In genomic region chr1:46581685-46582455, GRCh38 we compare ENCODE assay signal across 13 cellular contexts. TPM values are rescaled to one million over a fixed set of nuclear protein-coding genes. Genes with fewer than 3 reads are reported as not detected.
DNase-seq lines count a peak whose midpoint lies in the region; ATAC-seq and TF ChIP-seq lines count a peak whose summit lies in the region.
"Had no signal": no experiment of that assay in that cellular context is flagged by ENCODE, and none has a peak within 500 bp of the region (broad histone marks: within the 10 kb centered on the region; RNA-seq: fewer than 3 reads in every experiment).

No MANE protein-coding gene starts in this region.

- H3K27me3 ChIP-seq in spleen (replicated peaks in 1 of 7): no peaks in the 10 kb centered on the region
- H3K27me3 ChIP-seq: esophagus squamous epithelium had no signal

- H3K36me3 Mint-ChIP-seq in activated T-cell treated with anti-CD3 and anti-CD28 coated beads, Interleukin-2, amount 50 U/mL, for 24 hours (ENCODE audit: low read depth): peaks cover 90% of the 10 kb centered on the region
- H3K36me3 Mint-ChIP-seq in activated naive CD8-positive, alpha-beta T cell: peaks cover 17% of the 10 kb centered on the region

- 55 to 71% (median 65%) methylated on average over 4 of the region's 4 CpGs for WGBS in spleen, 5 donors

- in situ Hi-C loops in ACHN (cut with HindIII; ENCODE audit: low pct_ligation_motif_present, low pct_unique_long_range_greater_than_20kb, low sequenced_read_pairs): no loop called here

- H3K4me1 Mint-ChIP-seq in activated T-cell treated with anti-CD3 and anti-CD28 coated beads, Interleukin-2, amount 50 U/mL, for 24 hours (ENCODE audit: low read depth): peaks cover 34% of the 10 kb centered on the region
- H3K4me1 Mint-ChIP-seq in activated naive CD8-positive, alpha-beta T cell (ENCODE audit: low read depth): peaks cover 18% of the 10 kb centered on the region

- H3K27me3 Mint-ChIP-seq in activated T-cell treated with anti-CD3 and anti-CD28 coated beads, Interleukin-2, amount 50 U/mL, for 24 hours: no peaks in the 10 kb centered on the region
- H3K27me3 Mint-ChIP-seq in activated naive CD8-positive, alpha-beta T cell: no peaks in the 10 kb centered on the region

- TF ChIP-seq CTCF in spleen (IDR thresholded peaks at IDR 0.05 in 8 of 11, conservative IDR thresholded peaks at IDR 0.05 in 3 of 11): no peak

- DNase-seq in activated T-cell treated with anti-CD3 and anti-CD28 coated beads, Interleukin-2, amount 50 U/mL, for 24 hours: peak; percentile 47
- DNase-seq in activated T-cell treated with anti-CD3 and anti-CD28 coated beads for 4 hours: no peak
- peak; percentile 81 for DNase-seq in NOMO-1 treated with dmso at 0.1 percent for 144 hours (lab: John Stamatoyannopoulos, UW; ENCODE audit: unreplicated experiment)
- DNase-seq in spleen: no peak
- DNase-seq in NCI-H187 treated with DMSO at 0.1 percent for 48 hours (lab: John Stamatoyannopoulos, UW): no peak
- DNase-seq in ACHN: no peak
- DNase-seq: esophagus squamous epithelium, IMR-90, kidney, NCI-H446 had no signal

- H3K27ac Mint-ChIP-seq in activated T-cell treated with anti-CD3 and anti-CD28 coated beads, Interleukin-2, amount 50 U/mL, for 24 hours: peak overlapping the region; percentile 95
- peak overlapping the region; percentile 76 for H3K27ac Mint-ChIP-seq in activated naive CD8-positive, alpha-beta T cell

- peak overlapping the region in 7 of 8 donors; percentile 59 to 91 (median 74) for H3K27ac ChIP-seq in spleen
- H3K27ac ChIP-seq: parathyroid adenoma had no signal

- peak overlapping the region in 1 of 8 donors; percentile 36 for H3K4me3 ChIP-seq in spleen
- H3K4me3 ChIP-seq: esophagus squamous epithelium had no signal

- peaks cover 0 to 100% (median 64%) of the 10 kb centered on the region in 6 donors for H3K36me3 ChIP-seq in spleen

- no peaks in the 10 kb centered on the region for H3K9me3 ChIP-seq in spleen
- H3K9me3 ChIP-seq: esophagus squamous epithelium had no signal

- no peaks in the 10 kb centered on the region for H3K9me3 Mint-ChIP-seq in activated T-cell treated with anti-CD3 and anti-CD28 coated beads, Interleukin-2, amount 50 U/mL, for 24 hours
- H3K9me3 Mint-ChIP-seq in activated naive CD8-positive, alpha-beta T cell (ENCODE audit: low read depth): no peaks in the 10 kb centered on the region

- peaks cover 0 to 81% (median 39%) of the 10 kb centered on the region in 6 donors for H3K4me1 ChIP-seq in spleen
- H3K4me1 ChIP-seq: parathyroid adenoma had no signal

- TF ChIP-seq POLR2A in spleen (IDR thresholded peaks at IDR 0.05): no peak

- intact Hi-C loops in spleen (cut with DNase I; ENCODE audit: low total_unique reads): no loop called here

- no peak for ATAC-seq in HG02623 (IDR thresholded peaks at IDR 0.05; ENCODE audit: unreplicated experiment)

- H3K4me3 Mint-ChIP-seq in activated T-cell treated with anti-CD3 and anti-CD28 coated beads, Interleukin-2, amount 50 U/mL, for 24 hours: peak overlapping the region; percentile 53
- H3K4me3 Mint-ChIP-seq in activated naive CD8-positive, alpha-beta T cell: peak overlapping the region; percentile 65

RNA-seq across cellular contexts. Expression of gene MKNK1, which starts 22.2 kb away (rescaled TPM):
- total RNA-seq in spleen: 100 to 1,000 TPM in 5 of 7 donors, 10 to 100 TPM in 2; 67.3 to 169 (median 114) TPM
- polyA plus RNA-seq in spleen: 10 to 100 TPM; 19.2 to 42.7 (median 35.6) TPM

RNA-seq across cellular contexts. Expression of gene KNCN, which starts 30.4 kb away (rescaled TPM):
- total RNA-seq in spleen: not detected
- not detected for polyA plus RNA-seq in spleen
- total RNA-seq: esophagus squamous epithelium, IMR-90, kidney had no signal
- polyA plus RNA-seq: IMR-90 had no signal

RNA-seq across cellular contexts. Expression of gene MOB3C, which starts 34.7 kb away (rescaled TPM):
- total RNA-seq in spleen: 10 to 100 TPM; 20.6 to 27.5 (median 24.5) TPM
- 10 to 100 TPM in 2 of 3 donors, 1 to 10 TPM in 1; 8.2 to 17.6 (median 11.9) TPM for polyA plus RNA-seq in spleen

Comparison
In these comparisons a context has a peak if more than half of its experiments do, and no peak if none do; other contexts are left out.
1. DNase-seq: peak in activated T-cell treated with anti-CD3 and anti-CD28 coated beads, Interleukin-2, amount 50 U/mL, for 24 hours (single experiment) and NOMO-1 treated with dmso at 0.1 percent for 144 hours (single experiment); none in activated T-cell treated with anti-CD3 and anti-CD28 coated beads for 4 hours (single experiment), spleen (single experiment), NCI-H187 treated with DMSO at 0.1 percent for 48 hours (single experiment) and ACHN (single experiment).